ENCODE assay signal across 8 cellular contexts in the genomic region with DNA sequence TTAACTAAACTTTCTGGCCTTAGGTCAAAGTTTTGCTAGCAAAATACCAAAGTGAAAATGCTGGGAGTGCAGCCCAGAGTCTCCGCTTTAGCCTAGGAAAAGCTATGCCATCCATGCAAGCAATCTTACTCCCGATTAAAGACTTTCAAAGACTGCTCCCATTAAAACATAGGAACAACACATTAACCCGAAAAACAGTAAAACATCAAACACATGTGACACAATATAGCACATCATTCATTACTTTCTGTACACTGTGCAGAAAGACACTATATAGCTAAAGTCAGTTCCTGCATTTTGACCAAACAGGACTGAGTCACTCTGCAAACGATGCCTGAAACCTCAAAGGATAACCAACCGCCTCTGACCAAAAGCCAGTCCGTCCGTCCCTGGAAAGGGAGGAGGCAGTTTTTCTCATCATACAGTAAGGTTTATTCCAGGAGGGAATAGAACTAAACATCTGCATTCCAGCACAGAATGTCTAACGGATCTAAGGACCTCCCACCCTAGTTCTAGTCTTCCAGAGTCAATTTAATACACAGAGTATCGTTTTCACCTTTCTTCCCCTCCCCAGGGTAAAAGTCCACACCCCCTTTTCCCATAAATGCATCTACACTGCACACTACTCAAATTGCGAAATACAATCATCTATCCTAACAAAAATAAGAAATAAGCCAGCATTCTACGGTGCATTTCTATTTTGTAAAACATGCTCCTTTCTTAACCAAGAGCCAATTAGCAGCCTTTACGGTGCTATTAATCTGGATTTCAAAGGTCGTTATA. TPM values are rescaled to one million over a fixed set of nuclear protein-coding genes. Genes with fewer than 3 reads are reported as not detected.
DNase-seq lines count a peak whose midpoint lies in the region; ATAC-seq and TF ChIP-seq lines count a peak whose summit lies in the region.

No MANE protein-coding gene starts in this region.

- peaks cover 44% of the 10 kb centered on the region for H3K79me2 ChIP-seq in Karpas-422 (ENCODE audit: low read length)

- H3K4me3 ChIP-seq in Karpas-422 (ENCODE audit: low read length), result peak overlapping the region; percentile 72
- H3K4me3 ChIP-seq in iPS-11a (ENCODE audit: low read depth, low read length), result peak overlapping the region; percentile 79
- peak overlapping the region; percentile 74 for H3K4me3 ChIP-seq in skeletal muscle satellite cell (ENCODE audit: low read length)

- no peak overlapping the region for H3K27ac ChIP-seq in Karpas-422 (ENCODE audit: low read length)

- H3K9ac ChIP-seq in Karpas-422 (ENCODE audit: low read length) (peak overlapping the region; percentile 84), skeletal muscle satellite cell (ENCODE audit: low read depth, low read length) (peak overlapping the region; percentile 97)

- H3K27ac Mint-ChIP-seq in activated naive CD4-positive, alpha-beta T cell treated with anti-CD3 and anti-CD28 coated beads, Interleukin-2, amount 50 U/mL, for 72 hours, result peak overlapping the region; percentile 83 to 99

- H3K4me2 ChIP-seq in Karpas-422 (ENCODE audit: low read depth, low read length, poor library complexity, severe bottlenecking) (peak overlapping the region; percentile 97), skeletal muscle satellite cell (ENCODE audit: low read length) (peak overlapping the region; percentile 91)

- TF ChIP-seq CTCF in omental fat pad (IDR thresholded peaks at IDR 0.05), result no peak

- H3K4me1 ChIP-seq in Karpas-422 (ENCODE audit: low read length) (peaks cover 35% of the 10 kb centered on the region), skeletal muscle satellite cell (ENCODE audit: control insufficient read depth, insufficient read depth, low read length) (peaks cover 21% of the 10 kb centered on the region)

- H3K9me3 ChIP-seq in Karpas-422 (ENCODE audit: low read length) (no peaks in the 10 kb centered on the region), skeletal muscle satellite cell (replicated peaks; ENCODE audit: low read length) (no peaks in the 10 kb centered on the region)

- peak; percentile 44 for DNase-seq in DMS79 treated with DMSO at 0.1 percent for 48 hours (lab: John Stamatoyannopoulos, UW)
- no peak for DNase-seq in DMS79 (lab: John Stamatoyannopoulos, UW)
- DNase-seq in Karpas-422, result peak; percentile 40
- no peak for DNase-seq in activated naive CD4-positive, alpha-beta T cell treated with anti-CD3 and anti-CD28 coated beads, Interleukin-2, amount 50 U/mL, for 72 hours (ENCODE audit: low spot score in 2 of 2)
- DNase-seq in omental fat pad (ENCODE audit: low spot score), result no peak
- DNase-seq in activated CD4-positive, alpha-beta T cell treated with anti-CD3 and anti-CD28 coated beads, Interleukin-2, amount 50 U/mL, for 4 hours, result no peak

- H3K36me3 ChIP-seq in Karpas-422 (ENCODE audit: insufficient read depth, low read length), result no peaks in the 10 kb centered on the region
- H3K36me3 ChIP-seq in skeletal muscle satellite cell (ENCODE audit: insufficient read depth, low read length), result no peaks in the 10 kb centered on the region

- H3K27me3 ChIP-seq in Karpas-422 (ENCODE audit: low read length), result no peaks in the 10 kb centered on the region
- H3K27me3 ChIP-seq in skeletal muscle satellite cell (ENCODE audit: control insufficient read depth, insufficient read depth, low read length), result no peaks in the 10 kb centered on the region

- ATAC-seq in activated naive CD4-positive, alpha-beta T cell treated with anti-CD3 and anti-CD28 coated beads, Interleukin-2, amount 50 U/mL, for 72 hours, result peak in 1 of 2 donors; percentile 30
- ATAC-seq in omental fat pad (ENCODE audit: low FRiP score), result no peak

- H4K20me1 ChIP-seq in Karpas-422 (ENCODE audit: insufficient read depth, low read depth, low read length), result peaks cover 34% of the 10 kb centered on the region

- no peaks in the 10 kb centered on the region for H3K9me2 ChIP-seq in Karpas-422 (replicated peaks; ENCODE audit: insufficient read depth, low read length)

- H3K9me3 Mint-ChIP-seq in activated naive CD4-positive, alpha-beta T cell treated with anti-CD3 and anti-CD28 coated beads, Interleukin-2, amount 50 U/mL, for 72 hours, result no peaks in the 10 kb centered on the region

- no peak overlapping the region for H2AFZ ChIP-seq in Karpas-422 (ENCODE audit: low read length)

- peaks cover 6 to 10% of the 10 kb centered on the region in 2 donors for H3K36me3 Mint-ChIP-seq in activated naive CD4-positive, alpha-beta T cell treated with anti-CD3 and anti-CD28 coated beads, Interleukin-2, amount 50 U/mL, for 72 hours

RNA-seq across cellular contexts. Expression of a gene that starts 1.7 kb away (rescaled TPM):
- 7.4 and 14.2 TPM in 2 replicates for total RNA-seq in Karpas-422 (2014; rRNA removed; shearing (Covaris generic); ENCODE audit: low replicate concordance)
- total RNA-seq in activated naive CD4-positive, alpha-beta T cell treated with anti-CD3 and anti-CD28 coated beads, Interleukin-2, amount 50 U/mL, for 72 hours, result 10 to 100 TPM in 1 of 2 donors, 1 to 10 TPM in 1; 7.5 to 15.4 TPM
- total RNA-seq in skeletal muscle satellite cell (2012; rRNA removed), result 22.7 and 28.1 TPM in 2 replicates
- 100 to 1,000 TPM; 110 to 197 (median 155) TPM for total RNA-seq in omental fat pad

Comparison
In these comparisons a context has a peak if more than half of its experiments do, and no peak if none do; other contexts are left out.
1. DNase-seq: peak in DMS79 treated with DMSO at 0.1 percent for 48 hours (single experiment) and Karpas-422 (single experiment); none in DMS79 (single experiment), activated naive CD4-positive, alpha-beta T cell treated with anti-CD3 and anti-CD28 coated beads, Interleukin-2, amount 50 U/mL, for 72 hours (0 of 2), omental fat pad (single experiment) and activated CD4-positive, alpha-beta T cell treated with anti-CD3 and anti-CD28 coated beads, Interleukin-2, amount 50 U/mL, for 4 hours (0 of 2).
2. Peak in every context shown above with its lines, with median percentiles within 50 percentile points of each other: H3K4me3 ChIP-seq.